In the genomic region with DNA sequence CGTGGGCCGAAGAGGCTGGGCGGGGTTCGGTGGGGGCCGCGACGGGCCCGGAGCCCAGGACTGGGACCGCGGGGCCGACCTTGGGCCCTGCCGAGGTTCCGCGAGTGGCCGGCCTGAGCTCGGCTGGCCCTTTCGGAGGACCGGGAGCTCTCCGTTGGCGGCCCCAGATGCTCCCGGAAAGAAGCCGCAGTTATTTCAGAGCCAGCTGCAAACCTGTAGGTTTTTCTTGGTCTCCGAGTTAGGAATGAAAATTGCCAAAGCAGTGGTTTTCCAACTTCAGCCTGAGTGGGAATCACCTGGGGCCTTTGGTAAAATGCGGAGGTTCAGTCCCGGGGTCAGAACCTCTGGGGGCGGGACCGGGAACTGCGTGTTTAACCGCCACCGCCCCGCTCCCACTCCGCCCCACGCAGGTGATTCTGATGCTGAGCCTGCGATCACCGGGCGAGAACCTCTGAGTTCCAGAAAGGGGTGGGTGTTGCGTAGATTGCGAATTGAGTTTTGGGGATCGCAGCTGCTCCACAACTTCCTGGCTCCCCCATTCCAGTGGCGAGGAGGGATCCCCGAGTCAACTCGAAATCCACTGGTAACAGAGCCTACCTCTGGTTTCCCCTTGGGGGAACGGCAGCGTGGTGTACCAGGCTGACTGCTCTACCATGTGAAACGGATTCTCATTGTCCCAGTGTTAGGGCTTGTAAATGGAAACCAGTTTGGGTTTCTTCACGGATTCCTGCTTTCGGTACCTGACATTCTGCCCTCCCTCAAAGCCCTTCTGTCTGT, we compare ENCODE assay signal across 8 cellular contexts. TPM values are rescaled to one million over a fixed set of nuclear protein-coding genes. Genes with fewer than 3 reads are reported as not detected.
A peak's percentile ranks its signal among the peaks of the same experiment; 100 is the strongest.
DNase-seq lines count a peak whose midpoint lies in the region; ATAC-seq and TF ChIP-seq lines count a peak whose summit lies in the region.
"Not testable (repeated sequence)": the region's sequence is repeated elsewhere in the genome, so short reads cannot be mapped to it uniquely, and the experiment has no call there.

No MANE protein-coding gene starts in this region.

- peak; percentile 20 for ATAC-seq in GM21717 (IDR thresholded peaks at IDR 0.05; ENCODE audit: unreplicated experiment)
- peak; percentile 49 for ATAC-seq in naive thymus-derived CD4-positive, alpha-beta T cell

- H3K27me3 ChIP-seq in MG63; naive thymus-derived CD4-positive, alpha-beta T cell (ENCODE audit: control insufficient read depth in 2 of 2, insufficient read depth in 2 of 2, low read length in 2 of 2): not testable (repeated sequence)

- H3K27ac Mint-ChIP-seq in naive thymus-derived CD4-positive, alpha-beta T cell = peak overlapping the region; percentile 55 to 95 (median 89)

- CTCF ChIA-PET in naive thymus-derived CD4-positive, alpha-beta T cell (lab: Charles Lee) = not testable (repeated sequence)

- POLR2A ChIA-PET in naive thymus-derived CD4-positive, alpha-beta T cell (lab: Charles Lee) = interaction anchor here (0.7 to 0.9 kb wide), 2 partner anchors 80 to 82 kb away, joined by 3 read pairs; a partner anchor contains a TSS

- H3K27ac ChIP-seq in VCaP = peak overlapping the region; percentile 83
- H3K27ac ChIP-seq in naive thymus-derived CD4-positive, alpha-beta T cell (ENCODE audit: low read depth, low read length) = peak overlapping the region; percentile 89

- intact Hi-C loops in naive thymus-derived CD4-positive, alpha-beta T cell (cut with micrococcal nuclease) = loop anchor here in 1 of 2 donors (1.0 kb wide), 1 partner anchor 81 kb away; a partner anchor contains a TSS

- not testable (repeated sequence) for TF ChIP-seq CTCF in VCaP (conservative IDR thresholded peaks at IDR 0.05)

- H3K4me1 Mint-ChIP-seq in naive thymus-derived CD4-positive, alpha-beta T cell = peaks cover 6 to 42% (median 21%) of the 10 kb centered on the region in 7 donors

- H3K4me3 Mint-ChIP-seq in naive thymus-derived CD4-positive, alpha-beta T cell = peak overlapping the region; percentile 82 to 95 (median 91)

- not testable (repeated sequence) for H3K27me3 Mint-ChIP-seq in naive thymus-derived CD4-positive, alpha-beta T cell

- H3K36me3 ChIP-seq in MG63; naive thymus-derived CD4-positive, alpha-beta T cell (ENCODE audit: control insufficient read depth in 2 of 3, insufficient read depth in 3 of 3, low read length in 3 of 3): not testable (repeated sequence)

- DNase-seq in Ammon's horn (ENCODE audit: low spot score) = peak; percentile 21
- DNase-seq in MG63 = peak; percentile 57
- peak; percentile 12 for DNase-seq in activated naive CD8-positive, alpha-beta T cell treated with anti-CD3 and anti-CD28 coated beads, Interleukin-2, amount 50 U/mL, for 16 hours (ENCODE audit: low read depth, low spot score)
- DNase-seq in glomerular visceral epithelial cell (ENCODE audit: extremely low spot score) = peak; percentile 31
- DNase-seq in naive thymus-derived CD4-positive, alpha-beta T cell = peak; percentile 26 to 73 (median 66)
- DNase-seq in stimulated activated CD8-positive, alpha-beta memory T cell treated with anti-CD3 and anti-CD28 coated beads, Interleukin-12 subunit alpha, Interleukin-12 subunit beta, amount 100 ng/mL, for 1 hour (ENCODE audit: low read depth) = peak; percentile 32

- not testable (repeated sequence) for H3K4me1 ChIP-seq in naive thymus-derived CD4-positive, alpha-beta T cell (ENCODE audit: control insufficient read depth in 2 of 2, insufficient read depth in 2 of 2, low read length in 2 of 2)

- H3K9me3 Mint-ChIP-seq in naive thymus-derived CD4-positive, alpha-beta T cell = not testable (repeated sequence)

- peak overlapping the region; percentile 98 for H3K4me3 ChIP-seq in MG63
- peak overlapping the region; percentile 91 for H3K4me3 ChIP-seq in naive thymus-derived CD4-positive, alpha-beta T cell (ENCODE audit: low read length)

- H3K36me3 Mint-ChIP-seq in naive thymus-derived CD4-positive, alpha-beta T cell = not testable (repeated sequence)

- not testable (repeated sequence) for H3K9me3 ChIP-seq in MG63; naive thymus-derived CD4-positive, alpha-beta T cell (ENCODE audit: control insufficient read depth in 2 of 3, low read length in 3 of 3)

RNA-seq across cellular contexts. Expression of a gene that starts 0.8 kb away (rescaled TPM):
- 64.7 and 65.3 TPM in 2 replicates for total RNA-seq in MG63 (2014; rRNA removed; shearing (Covaris generic); ENCODE audit: low replicate concordance)
- 10 to 100 TPM; 50.6 to 79.4 (median 54.9) TPM for total RNA-seq in naive thymus-derived CD4-positive, alpha-beta T cell
- polyA plus RNA-seq in naive thymus-derived CD4-positive, alpha-beta T cell = 10 to 100 TPM; 28.6 to 44.5 TPM

RNA-seq across cellular contexts. Expression of a gene that starts 38.4 kb away (rescaled TPM):
- 21.7 and 24.1 TPM in 2 replicates for total RNA-seq in MG63 (2014; rRNA removed; shearing (Covaris generic); ENCODE audit: low replicate concordance)
- total RNA-seq in naive thymus-derived CD4-positive, alpha-beta T cell = 100 to 1,000 TPM; 100 to 181 (median 141) TPM
- 1 to 10 TPM; 1.6 to 6.4 TPM for polyA plus RNA-seq in naive thymus-derived CD4-positive, alpha-beta T cell

Comparison
In these comparisons a context has a peak if more than half of its experiments do, and no peak if none do; other contexts are left out.
1. Peak in every context shown above with its lines: DNase-seq, ATAC-seq, H3K4me3 ChIP-seq and H3K27ac ChIP-seq.
2. DNase-seq: peak in every context shown above with its lines; median percentile 66 in naive thymus-derived CD4-positive, alpha-beta T cell; 57 in MG63; 32 in stimulated activated CD8-positive, alpha-beta memory T cell treated with anti-CD3 and anti-CD28 coated beads, Interleukin-12 subunit alpha, Interleukin-12 subunit beta, amount 100 ng/mL, for 1 hour; 31 in glomerular visceral epithelial cell; 21 in Ammon's horn; 12 in activated naive CD8-positive, alpha-beta T cell treated with anti-CD3 and anti-CD28 coated beads, Interleukin-2, amount 50 U/mL, for 16 hours.